In the genomic region with DNA sequence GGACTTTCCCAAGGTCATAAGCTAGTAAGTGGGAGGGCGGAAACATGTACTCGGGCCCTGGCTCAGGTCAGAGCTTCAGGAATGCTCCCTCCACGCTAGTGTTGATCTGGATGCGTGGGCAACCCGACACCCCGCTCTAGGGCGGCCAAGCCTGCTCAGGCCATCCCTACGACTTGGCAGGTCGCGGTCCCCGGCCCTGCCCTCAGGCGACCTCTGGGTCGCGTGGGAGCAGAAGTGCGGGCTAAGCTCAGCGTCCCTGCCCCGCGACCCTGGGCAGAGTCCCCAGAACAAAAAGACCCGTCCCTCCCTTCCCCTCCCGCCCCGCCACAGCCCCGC, we compare ENCODE assay signal across 8 cellular contexts. TPM values are rescaled to one million over a fixed set of nuclear protein-coding genes. Genes with fewer than 3 reads are reported as not detected.
DNase-seq lines count a peak whose midpoint lies in the region; ATAC-seq and TF ChIP-seq lines count a peak whose summit lies in the region.

No MANE protein-coding gene starts in this region.

- H3K4me3 Mint-ChIP-seq in T-helper 17 cell, result peak overlapping the region; percentile 95

- TF ChIP-seq CTCF in fibroblast of mammary gland (conservative IDR thresholded peaks at IDR 0.05; ENCODE audit: control insufficient read depth, insufficient read depth, low read depth, low read length), result no peak

- peak overlapping the region; percentile 91 for H3K27ac Mint-ChIP-seq in T-helper 17 cell

- H3K9ac ChIP-seq in BLaER1 treated with 17β-estradiol and CSF1 and Interleukin-3, amounts not matched to agents 10 nM and 100 nM, result peak overlapping the region; percentile 66 to 88 (median 82); a peak in 21 of 22 replicates

- peak overlapping the region; percentile 52 to 81 (median 68) for H3K4me3 ChIP-seq in BLaER1 treated with 17β-estradiol and CSF1 and Interleukin-3, amounts not matched to agents 10 nM and 100 nM
- peak overlapping the region; percentile 54 for H3K4me3 ChIP-seq in fibroblast of mammary gland (ENCODE audit: control insufficient read depth, low read depth, low read length)

- intact Hi-C loops in posterior cingulate gyrus (cut with DNase I), result loop anchor here (1.0 to 5.0 kb wide), 2 partner anchors 14 to 429 kb away; partner anchors contain the start of gene RBX1

- DNase-seq in T-helper 17 cell, result no peak
- peak; percentile 90 for DNase-seq in fibroblast of mammary gland (ENCODE audit: low read depth)
- DNase-seq in non-pigmented ciliary epithelial cell (ENCODE audit: low read depth), result peak; percentile 60
- no peak for DNase-seq in NCI-H1105 treated with DMSO at 0.1 percent for 48 hours (lab: John Stamatoyannopoulos, UW)
- no peak for DNase-seq in posterior cingulate gyrus

- peak overlapping the region; percentile 80 to 96 (median 89) for H3K4me2 ChIP-seq in BLaER1 treated with 17β-estradiol and CSF1 and Interleukin-3, amounts not matched to agents 10 nM and 100 nM

- H3K36me3 ChIP-seq in BLaER1 treated with 17β-estradiol and CSF1 and Interleukin-3, amounts not matched to agents 10 nM and 100 nM, result no peaks in the 10 kb centered on the region

- 0 out of 22 replicates have a peak, but pooled peaks cover 0 to 3% (median 0%) of the 10 kb centered on the region in 11 experiments for H3K9me3 ChIP-seq in BLaER1 treated with 17β-estradiol and CSF1 and Interleukin-3, amounts not matched to agents 10 nM and 100 nM (replicated peaks in 1 of 11)
- no peaks in the 10 kb centered on the region for H3K9me3 ChIP-seq in T-helper 17 cell (ENCODE audit: control insufficient read depth, low read length, poor library complexity, severe bottlenecking)

- peaks cover 12% of the 10 kb centered on the region for H3K4me1 Mint-ChIP-seq in T-helper 17 cell

- H3K4me1 ChIP-seq in BLaER1 treated with 17β-estradiol and CSF1 and Interleukin-3, amounts not matched to agents 10 nM and 100 nM, result peaks cover 37 to 53% (median 40%) of the 10 kb centered on the region in 10 experiments

- peak; percentile 12 for ATAC-seq in GM19023 (IDR thresholded peaks at IDR 0.05; ENCODE audit: unreplicated experiment)
- peak; percentile 21 for ATAC-seq in HG03342 (IDR thresholded peaks at IDR 0.05; ENCODE audit: unreplicated experiment)
- peak; percentile 6 for ATAC-seq in T-helper 17 cell

- H3K36me3 Mint-ChIP-seq in T-helper 17 cell (ENCODE audit: low read depth), result no peaks in the 10 kb centered on the region

- H3K27ac ChIP-seq in BLaER1 treated with 17β-estradiol and CSF1 and Interleukin-3, amounts not matched to agents 10 nM and 100 nM, result peak overlapping the region; percentile 79 to 89 (median 84)

- H4K20me1 ChIP-seq in BLaER1 treated with 17β-estradiol and CSF1 and Interleukin-3, amounts not matched to agents 10 nM and 100 nM, result peaks cover 0 to 15% (median 0%) of the 10 kb centered on the region in 11 experiments; a peak in 4 of 22 replicates

- no peaks in the 10 kb centered on the region for H3K27me3 Mint-ChIP-seq in T-helper 17 cell

- no peaks in the 10 kb centered on the region for H3K27me3 ChIP-seq in BLaER1 treated with 17β-estradiol and CSF1 and Interleukin-3, amounts not matched to agents 10 nM and 100 nM

RNA-seq across cellular contexts. Expression of gene TEF, which starts 0.8 kb away (rescaled TPM):
- total RNA-seq in T-helper 17 cell, result 1 to 10 TPM; 4.8 to 7.4 TPM

Comparison
In these comparisons a context has a peak if more than half of its experiments do, and no peak if none do; other contexts are left out.
1. DNase-seq: peak in fibroblast of mammary gland (single experiment) and non-pigmented ciliary epithelial cell (single experiment); none in T-helper 17 cell (0 of 3), NCI-H1105 treated with DMSO at 0.1 percent for 48 hours (single experiment) and posterior cingulate gyrus (0 of 10).
2. Peak in every context shown above with its lines, with median percentiles within 50 percentile points of each other: ATAC-seq.